ENCODE assay signal across 8 cellular contexts in the genomic region with DNA sequence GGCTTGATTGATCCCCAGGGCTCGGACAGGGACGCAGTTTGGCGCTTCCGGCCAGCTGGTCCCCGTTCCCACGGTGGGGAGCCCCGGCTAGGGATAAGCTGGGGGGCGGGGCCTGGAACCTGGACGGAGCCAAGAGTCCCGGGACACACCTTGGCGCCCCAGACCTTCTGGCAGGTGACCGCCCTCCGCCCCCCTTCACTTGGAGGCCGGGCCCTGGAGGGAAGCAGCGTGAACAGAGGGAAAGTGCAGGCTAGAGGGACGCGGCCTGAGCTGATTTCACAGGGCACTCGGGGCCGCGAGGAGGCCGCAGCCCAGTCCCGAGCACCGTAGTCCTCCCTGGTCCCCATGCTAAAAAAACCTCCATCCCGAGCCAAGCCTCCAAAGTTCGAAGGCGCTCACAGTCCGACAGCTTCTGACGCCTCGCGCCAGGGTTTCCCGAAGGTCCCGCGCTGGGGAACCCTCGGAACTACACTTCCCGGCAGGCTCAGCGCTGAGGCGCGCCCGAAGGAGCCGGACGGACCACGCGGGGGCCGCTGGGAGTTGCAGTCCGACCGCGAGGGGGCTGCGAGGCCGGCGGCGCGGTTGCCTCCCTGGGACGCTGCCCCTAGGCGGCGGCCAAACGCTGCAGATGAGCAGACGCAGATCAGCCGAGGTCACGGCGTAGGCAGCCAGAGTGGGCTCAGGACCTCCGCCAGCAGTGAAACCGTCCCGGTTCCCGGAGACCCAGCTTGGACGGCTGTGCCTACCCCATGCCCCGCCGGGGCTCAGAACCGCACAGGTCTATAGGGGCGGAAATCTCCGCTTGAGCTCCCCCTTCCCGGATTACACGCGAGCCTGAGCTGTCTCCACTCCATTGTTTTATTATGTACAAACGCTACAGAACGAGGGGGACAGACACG. TPM values are rescaled to one million over a fixed set of nuclear protein-coding genes. Genes with fewer than 3 reads are reported as not detected.
DNase-seq lines count a peak whose midpoint lies in the region; ATAC-seq and TF ChIP-seq lines count a peak whose summit lies in the region.

A gene with protein sequence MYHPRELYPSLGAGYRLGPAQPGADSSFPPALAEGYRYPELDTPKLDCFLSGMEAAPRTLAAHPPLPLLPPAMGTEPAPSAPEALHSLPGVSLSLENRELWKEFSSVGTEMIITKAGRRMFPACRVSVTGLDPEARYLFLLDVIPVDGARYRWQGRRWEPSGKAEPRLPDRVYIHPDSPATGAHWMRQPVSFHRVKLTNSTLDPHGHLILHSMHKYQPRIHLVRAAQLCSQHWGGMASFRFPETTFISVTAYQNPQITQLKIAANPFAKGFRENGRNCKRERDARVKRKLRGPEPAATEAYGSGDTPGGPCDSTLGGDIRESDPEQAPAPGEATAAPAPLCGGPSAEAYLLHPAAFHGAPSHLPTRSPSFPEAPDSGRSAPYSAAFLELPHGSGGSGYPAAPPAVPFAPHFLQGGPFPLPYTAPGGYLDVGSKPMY (minus strand): TSS at position 451 of the 899 bp plus-strand sequence. CDS start 731 bp downstream, outside the sequence.

- peaks cover 27 to 65% (median 42%) of the 10 kb centered on the region in 4 donors for H3K4me1 Mint-ChIP-seq in CD4-positive, alpha-beta memory T cell
- H3K4me1 Mint-ChIP-seq in activated CD4-positive, alpha-beta memory T cell treated with anti-CD3 and anti-CD28 coated beads for 36 hours (ENCODE audit: low read depth) = peaks cover 44% of the 10 kb centered on the region

- H3K4me3 ChIP-seq in CD4-positive, alpha-beta memory T cell (ENCODE audit: low read length in 2 of 2) = peak within 1 kb of the TSS in 1 of 2 donors; percentile 72
- peak within 1 kb of the TSS; percentile 42 to 81 (median 67) for H3K4me3 ChIP-seq in dorsolateral prefrontal cortex
- H3K4me3 ChIP-seq in lower lobe of right lung = peak within 1 kb of the TSS; percentile 72

- peaks cover 60% of the 10 kb centered on the region for H3K4me1 ChIP-seq in CD4-positive, alpha-beta memory T cell (ENCODE audit: insufficient read depth, low read length)
- peaks cover 56% of the 10 kb centered on the region for H3K4me1 ChIP-seq in lower lobe of right lung

- H3K27me3 ChIP-seq in CD4-positive, alpha-beta memory T cell (ENCODE audit: insufficient read depth, low read length) = no peaks in the 10 kb centered on the region
- no peaks in the 10 kb centered on the region for H3K27me3 ChIP-seq in dorsolateral prefrontal cortex
- H3K27me3 ChIP-seq in lower lobe of right lung (ENCODE audit: low read depth) = no peaks in the 10 kb centered on the region

- peak; percentile 90 to 93 (median 91) for DNase-seq in CD4-positive, alpha-beta memory T cell
- peak; percentile 88 for DNase-seq in NCI-H748 (lab: John Stamatoyannopoulos, UW; ENCODE audit: unreplicated experiment)
- DNase-seq in activated CD4-positive, alpha-beta memory T cell treated with anti-CD3 and anti-CD28 coated beads for 36 hours = peak; percentile 96
- DNase-seq in dorsolateral prefrontal cortex = peak; percentile 87 to 97 (median 92)
- peak; percentile 96 for DNase-seq in lower lobe of right lung
- DNase-seq in stimulated activated CD4-positive, alpha-beta T cell treated with anti-CD3 and anti-CD28 coated beads, TNF-alpha, amount 100 ng/mL, for 1 hour (ENCODE audit: low read depth in 3 of 3, low spot score in 1 of 3) = peak; percentile 86 to 89 (median 88)

- no peaks in the 10 kb centered on the region for H3K27me3 Mint-ChIP-seq in CD4-positive, alpha-beta memory T cell
- H3K27me3 Mint-ChIP-seq in activated CD4-positive, alpha-beta memory T cell treated with anti-CD3 and anti-CD28 coated beads for 36 hours = no peaks in the 10 kb centered on the region

- intact Hi-C loops in CD4-positive, alpha-beta memory T cell (cut with micrococcal nuclease) = loop anchor here (1.0 kb wide), 3 partner anchors 26 to 318 kb away; a partner anchor contains a TSS
- intact Hi-C loops in activated CD4-positive, alpha-beta memory T cell treated with anti-CD3 and anti-CD28 coated beads for 36 hours (cut with micrococcal nuclease) = loop anchor here (1.0 to 5.0 kb wide), 6 partner anchors 15 to 280 kb away; a partner anchor contains a TSS
- intact Hi-C loops in dorsolateral prefrontal cortex (cut with DNase I) (loop anchor here (2.0 to 10.0 kb wide), 5 partner anchors 27 to 313 kb away; a partner anchor contains a TSS), lower lobe of right lung (cut with DNase I) (no loop called here)

- H3K9me3 Mint-ChIP-seq in CD4-positive, alpha-beta memory T cell = peaks cover 0 to 5% (median 3%) of the 10 kb centered on the region in 8 donors
- H3K9me3 Mint-ChIP-seq in activated CD4-positive, alpha-beta memory T cell treated with anti-CD3 and anti-CD28 coated beads for 36 hours = peaks cover 3% of the 10 kb centered on the region

- ATAC-seq in GM19397 (IDR thresholded peaks at IDR 0.05; ENCODE audit: unreplicated experiment) = peak; percentile 69
- ATAC-seq in HG03565 (IDR thresholded peaks at IDR 0.05; ENCODE audit: unreplicated experiment) = peak; percentile 52
- peak; percentile 94 for ATAC-seq in lower lobe of right lung

- H3K4me3 Mint-ChIP-seq in CD4-positive, alpha-beta memory T cell = peak within 1 kb of the TSS; percentile 87 to 95 (median 90)
- H3K4me3 Mint-ChIP-seq in activated CD4-positive, alpha-beta memory T cell treated with anti-CD3 and anti-CD28 coated beads for 36 hours = peak within 1 kb of the TSS; percentile 83

- peaks cover 13% of the 10 kb centered on the region for H3K36me3 ChIP-seq in CD4-positive, alpha-beta memory T cell (ENCODE audit: insufficient read depth, low read length)
- peaks cover 20% of the 10 kb centered on the region for H3K36me3 ChIP-seq in lower lobe of right lung

- H3K27ac Mint-ChIP-seq in CD4-positive, alpha-beta memory T cell = peak within 1 kb of the TSS; percentile 84 to 98 (median 95)
- peak within 1 kb of the TSS; percentile 94 for H3K27ac Mint-ChIP-seq in activated CD4-positive, alpha-beta memory T cell treated with anti-CD3 and anti-CD28 coated beads for 36 hours

- TF ChIP-seq CTCF in dorsolateral prefrontal cortex (IDR thresholded peaks at IDR 0.05 in 54 of 56, conservative IDR thresholded peaks at IDR 0.05 in 2 of 56; ENCODE audit: low read depth in 1 of 56, partially characterized antibody in 56 of 56) (peak; percentile 55 to 96 (median 81)), lower lobe of right lung (IDR thresholded peaks at IDR 0.05) (peak; percentile 83)

- H3K27ac ChIP-seq in CD4-positive, alpha-beta memory T cell (ENCODE audit: low read depth, low read length) = peak within 1 kb of the TSS; percentile 75
- H3K27ac ChIP-seq in dorsolateral prefrontal cortex (peak within 1 kb of the TSS; percentile 55 to 100 (median 90)), lower lobe of right lung (peak within 1 kb of the TSS; percentile 86)

- CTCF ChIA-PET in CD4-positive, alpha-beta memory T cell (lab: Charles Lee; ENCODE audit: partially characterized antibody) = interaction anchor here (0.6 to 6.3 kb wide), 33 partner anchors 8 to 506 kb away, joined by 3 to 60 read pairs (median 4); a partner anchor contains a TSS
- CTCF ChIA-PET in activated CD4-positive, alpha-beta memory T cell treated with anti-CD3 and anti-CD28 coated beads for 36 hours (lab: Charles Lee) = interaction anchor here (0.6 to 5.8 kb wide), 41 partner anchors 10 to 559 kb away, joined by 3 to 76 read pairs (median 4); a partner anchor contains a TSS

- H3K36me3 Mint-ChIP-seq in CD4-positive, alpha-beta memory T cell = peaks cover 22 to 33% of the 10 kb centered on the region in 2 donors
- H3K36me3 Mint-ChIP-seq in activated CD4-positive, alpha-beta memory T cell treated with anti-CD3 and anti-CD28 coated beads for 36 hours = peaks cover 20% of the 10 kb centered on the region

- POLR2A ChIA-PET in CD4-positive, alpha-beta memory T cell (lab: Charles Lee; ENCODE audit: partially characterized antibody) = interaction anchor here (0.6 to 13.6 kb wide), 26 partner anchors 11 to 467 kb away, joined by 3 to 404 read pairs (median 6); a partner anchor contains a TSS
- POLR2A ChIA-PET in activated CD4-positive, alpha-beta memory T cell treated with anti-CD3 and anti-CD28 coated beads for 36 hours (lab: Charles Lee) = interaction anchor here (0.9 to 4.6 kb wide), 14 partner anchors 11 to 444 kb away, joined by 3 to 35 read pairs (median 5); a partner anchor contains a TSS

- peaks cover 3 to 4% of the 10 kb centered on the region in 2 donors for H3K9me3 ChIP-seq in CD4-positive, alpha-beta memory T cell (ENCODE audit: control insufficient read depth in 1 of 2, low read length in 2 of 2)
- peaks cover 2% of the 10 kb centered on the region for H3K9me3 ChIP-seq in lower lobe of right lung

RNA-seq across cellular contexts. Expression of the gene that starts here (rescaled TPM):
- total RNA-seq in CD4-positive, alpha-beta memory T cell = 1 to 10 TPM; 1.3 to 1.4 TPM
- polyA plus RNA-seq in CD4-positive, alpha-beta memory T cell = under 1 TPM in 1 of 2 donors, not detected in 1; 0.36 TPM
- total RNA-seq in activated CD4-positive, alpha-beta memory T cell treated with anti-CD3 and anti-CD28 coated beads for 36 hours = 1 to 10 TPM; 2.3 to 2.9 TPM
- total RNA-seq in dorsolateral prefrontal cortex (1 to 10 TPM in 113 of 120 experiments, under 1 TPM in 7; 0.38 to 5.7 (median 2.2) TPM), lower lobe of right lung (1.6 TPM)
